In the genomic region with DNA sequence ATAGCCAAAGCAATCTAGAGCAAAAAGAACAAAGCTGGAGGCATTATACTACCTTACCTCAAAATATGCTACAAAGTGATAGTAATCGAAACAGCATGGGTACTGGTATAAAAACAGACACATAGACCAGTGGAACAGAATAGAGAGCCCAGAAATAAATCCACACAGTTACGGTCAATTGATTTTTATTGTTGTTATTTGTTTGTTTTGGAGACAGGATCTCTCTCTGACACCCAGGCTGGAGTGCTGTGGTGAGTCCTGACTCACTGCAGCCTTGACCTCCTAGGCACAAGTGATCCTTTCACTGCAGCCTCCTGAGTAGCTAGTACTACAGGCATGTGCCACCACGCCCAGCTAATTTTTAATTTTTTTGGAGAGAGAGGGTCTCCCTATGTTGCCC, we compare ENCODE assay signal across 28 cellular contexts.
A peak's percentile ranks its signal among the peaks of the same experiment; 100 is the strongest.
DNase-seq lines count a peak whose midpoint lies in the region; ATAC-seq, FAIRE-seq and TF ChIP-seq lines count a peak whose summit lies in the region.
"Had no signal": no experiment of that assay in that cellular context is flagged by ENCODE, and none has a peak within 500 bp of the region (broad histone marks: within the 10 kb centered on the region; RNA-seq: fewer than 3 reads in every experiment).

No MANE protein-coding gene starts in this region.

- no peak overlapping the region for H2AFZ ChIP-seq in mesenchymal stem cell (ENCODE audit: low read depth, low read length)

- H3K27ac ChIP-seq in mesenchymal stem cell (ENCODE audit: low read length, poor library complexity, severe bottlenecking), result no peak overlapping the region
- H3K27ac ChIP-seq in foreskin keratinocyte, result no peak overlapping the region
- H3K27ac ChIP-seq in upper lobe of left lung, result no peak overlapping the region
- H3K27ac ChIP-seq: C4-2B, colonic mucosa, esophagus squamous epithelium, gastrocnemius medialis, lower lobe of right lung, RWPE1, sigmoid colon had no signal

- TF ChIP-seq POLR2A in upper lobe of left lung (IDR thresholded peaks at IDR 0.05), result no peak

- H2BK5ac ChIP-seq in mesenchymal stem cell (ENCODE audit: low read depth, low read length, poor library complexity, severe bottlenecking), result no peak overlapping the region

- H2BK15ac ChIP-seq in mesenchymal stem cell (ENCODE audit: low read depth, poor library complexity, severe bottlenecking), result no peak overlapping the region

- H4K8ac ChIP-seq in mesenchymal stem cell (ENCODE audit: low read length), result no peak overlapping the region

- no peak overlapping the region for H3K4me3 ChIP-seq in MG63
- no peak overlapping the region for H3K4me3 ChIP-seq in mesenchymal stem cell (ENCODE audit: insufficient read depth in 1 of 2, low read depth in 1 of 2, low read length in 2 of 2)
- H3K4me3 ChIP-seq in upper lobe of left lung, result no peak overlapping the region
- H3K4me3 ChIP-seq: colonic mucosa, esophagus squamous epithelium, gastrocnemius medialis, lower lobe of right lung, sigmoid colon, tibial artery had no signal

- H2BK120ac ChIP-seq in mesenchymal stem cell (ENCODE audit: low read depth, low read length), result no peak overlapping the region

- no peak overlapping the region for H3K4ac ChIP-seq in mesenchymal stem cell (ENCODE audit: low read depth in 1 of 2, low read length in 2 of 2)

- H3K4me2 ChIP-seq in mesenchymal stem cell (ENCODE audit: low read length, poor library complexity, severe bottlenecking), result no peak overlapping the region

- H3K9me3 Mint-ChIP-seq in activated naive CD8-positive, alpha-beta T cell treated with anti-CD3 and anti-CD28 coated beads for 36 hours, result no peaks in the 10 kb centered on the region
- H3K9me3 Mint-ChIP-seq: activated CD4-positive, alpha-beta T cell treated with anti-CD3 and anti-CD28 coated beads, Interleukin-2, amount 10 ng/mL, durations not matched to agents 24 days and 14 days; activated T-cell treated with anti-CD3 and anti-CD28 coated beads, Interleukin-2, amount 50 U/mL, for 4 hours; stimulated activated naive CD8-positive, alpha-beta T cell treated with anti-CD3 and anti-CD28 coated beads, Interleukin-15, Interleukin-2, amounts not matched to agents 100 ng/mL and 50 ng/mL, for 24 hours had no signal

- no peak overlapping the region for H3K4me3 Mint-ChIP-seq in activated naive CD8-positive, alpha-beta T cell treated with anti-CD3 and anti-CD28 coated beads for 36 hours
- H3K4me3 Mint-ChIP-seq: activated CD4-positive, alpha-beta T cell treated with anti-CD3 and anti-CD28 coated beads, Interleukin-2, amount 10 ng/mL, durations not matched to agents 24 days and 14 days; activated T-cell treated with anti-CD3 and anti-CD28 coated beads, Interleukin-2, amount 50 U/mL, for 4 hours; stimulated activated naive CD8-positive, alpha-beta T cell treated with anti-CD3 and anti-CD28 coated beads, Interleukin-15, Interleukin-2, amounts not matched to agents 100 ng/mL and 50 ng/mL, for 24 hours had no signal

- 44% methylated on average over 2 of the region's 3 CpGs for WGBS in mesenchymal stem cell
- 92 to 93% methylated on average over 3 of the region's 3 CpGs for WGBS in upper lobe of left lung, 2 donors

- H3K27me3 ChIP-seq in MG63, result no peaks in the 10 kb centered on the region
- H3K27me3 ChIP-seq in mesenchymal stem cell (ENCODE audit: control insufficient read depth in 1 of 2, insufficient read depth in 1 of 2, low read length in 2 of 2), result peaks cover 0 to 11% of the 10 kb centered on the region in 2 experiments
- H3K27me3 ChIP-seq in foreskin keratinocyte, result no peaks in the 10 kb centered on the region
- H3K27me3 ChIP-seq in upper lobe of left lung, result no peaks in the 10 kb centered on the region
- H3K27me3 ChIP-seq: colonic mucosa, esophagus squamous epithelium, gastrocnemius medialis, sigmoid colon, tibial artery had no signal

- no peak overlapping the region for H3K27ac Mint-ChIP-seq in activated naive CD8-positive, alpha-beta T cell treated with anti-CD3 and anti-CD28 coated beads for 36 hours
- H3K27ac Mint-ChIP-seq: activated CD4-positive, alpha-beta T cell treated with anti-CD3 and anti-CD28 coated beads, Interleukin-2, amount 10 ng/mL, durations not matched to agents 24 days and 14 days; stimulated activated naive CD8-positive, alpha-beta T cell treated with anti-CD3 and anti-CD28 coated beads, Interleukin-15, Interleukin-2, amounts not matched to agents 100 ng/mL and 50 ng/mL, for 24 hours had no signal

- peaks cover 17% of the 10 kb centered on the region for H3K79me1 ChIP-seq in mesenchymal stem cell (replicated peaks; ENCODE audit: low read length, poor library complexity, severe bottlenecking)

- no peaks in the 10 kb centered on the region for H3K4me1 Mint-ChIP-seq in activated naive CD8-positive, alpha-beta T cell treated with anti-CD3 and anti-CD28 coated beads for 36 hours
- H3K4me1 Mint-ChIP-seq: activated CD4-positive, alpha-beta T cell treated with anti-CD3 and anti-CD28 coated beads, Interleukin-2, amount 10 ng/mL, durations not matched to agents 24 days and 14 days had no signal

- H3K36me3 ChIP-seq in MG63 (no peaks in the 10 kb centered on the region), mesenchymal stem cell (ENCODE audit: control insufficient read depth in 1 of 2, insufficient read depth in 2 of 2, low read depth in 1 of 2, low read length in 2 of 2) (peaks cover 0 to 12% of the 10 kb centered on the region in 2 experiments), upper lobe of left lung (no peaks in the 10 kb centered on the region)
- H3K36me3 ChIP-seq: colonic mucosa, esophagus squamous epithelium, gastrocnemius medialis, lower lobe of right lung, sigmoid colon, tibial artery had no signal

- TF ChIP-seq EP300 in upper lobe of left lung (IDR thresholded peaks at IDR 0.05), result no peak

- FAIRE-seq in RCC 7860 (lab: Jason Lieb, UNC), result no peak
- FAIRE-seq: bronchial epithelial cell, GM18507, H54, kidney had no signal

- H3K9ac ChIP-seq in mesenchymal stem cell (ENCODE audit: low read length), result peak overlapping the region; percentile 13

- no peak for TF ChIP-seq CTCF in foreskin keratinocyte (conservative IDR thresholded peaks at IDR 0.05)
- no peak for TF ChIP-seq CTCF in upper lobe of left lung (IDR thresholded peaks at IDR 0.05)

- H3K9me3 ChIP-seq in MG63, result no peaks in the 10 kb centered on the region; the same call in 1 of the 2 replicates
- H3K9me3 ChIP-seq in mesenchymal stem cell (ENCODE audit: control insufficient read depth, low read length), result no peaks in the 10 kb centered on the region
- H3K9me3 ChIP-seq in upper lobe of left lung, result no peaks in the 10 kb centered on the region
- H3K9me3 ChIP-seq: colonic mucosa, esophagus squamous epithelium, gastrocnemius medialis, lower lobe of right lung, sigmoid colon, tibial artery had no signal

- H3K14ac ChIP-seq in mesenchymal stem cell (ENCODE audit: low read length in 2 of 2), result no peak overlapping the region

- DNase-seq in DMS53 treated with DMSO at 0.1 percent for 48 hours (lab: John Stamatoyannopoulos, UW; ENCODE audit: unreplicated experiment) (peak; percentile 62), MG63 (peak; percentile 75), RCC 7860 (ENCODE audit: low spot score) (peak; percentile 29), mesenchymal stem cell (peak; percentile 50), NCI-H1092 treated with DMSO at 0.1 percent for 48 hours (lab: John Stamatoyannopoulos, UW) (no peak), foreskin keratinocyte (no peak), upper lobe of left lung (no peak)
- DNase-seq in activated naive CD8-positive, alpha-beta T cell treated with anti-CD3 and anti-CD28 coated beads for 36 hours, result no peak
- DNase-seq: activated CD4-positive, alpha-beta T cell treated with anti-CD3 and anti-CD28 coated beads, Interleukin-2, amount 10 ng/mL, durations not matched to agents 24 days and 14 days; activated naive CD4-positive, alpha-beta T cell; activated T-cell treated with anti-CD3 and anti-CD28 coated beads, Interleukin-2, amount 50 U/mL, for 4 hours; amniotic stem cell; colonic mucosa; esophagus squamous epithelium; gastrocnemius medialis; kidney; lower lobe of right lung; NCI-H2107; posterior cingulate gyrus; sigmoid colon; tibial artery had no signal

- no peak overlapping the region for H3K23ac ChIP-seq in mesenchymal stem cell (ENCODE audit: low read length in 2 of 2)

- H2AK5ac ChIP-seq in mesenchymal stem cell (ENCODE audit: low read length, severe bottlenecking), result no peak overlapping the region

- H3K4me1 ChIP-seq in mesenchymal stem cell (ENCODE audit: control insufficient read depth, insufficient read depth, low read depth, low read length) (peaks cover 5% of the 10 kb centered on the region), foreskin keratinocyte (peaks cover 6% of the 10 kb centered on the region), upper lobe of left lung (peaks cover 0 to 4% (median 0%) of the 10 kb centered on the region in 4 donors)
- H3K4me1 ChIP-seq: esophagus squamous epithelium, lower lobe of right lung had no signal

- H3K27me3 Mint-ChIP-seq in activated naive CD8-positive, alpha-beta T cell treated with anti-CD3 and anti-CD28 coated beads for 36 hours, result peaks cover 20% of the 10 kb centered on the region

- no peaks in the 10 kb centered on the region for H3K36me3 Mint-ChIP-seq in activated naive CD8-positive, alpha-beta T cell treated with anti-CD3 and anti-CD28 coated beads for 36 hours

- H4K91ac ChIP-seq in mesenchymal stem cell (ENCODE audit: low read length), result no peak overlapping the region

- ATAC-seq in foreskin keratinocyte, result no peak
- no peak for ATAC-seq in upper lobe of left lung (ENCODE audit: low FRiP score in 2 of 2)
- ATAC-seq: activated T-cell treated with anti-CD3 and anti-CD28 coated beads, Interleukin-2, amount 50 U/mL, for 4 hours; gastrocnemius medialis; lower lobe of right lung; SK-N-SH treated with all-trans-retinoic acid at 6 μM for 48 hours had no signal

- H2BK12ac ChIP-seq in mesenchymal stem cell (ENCODE audit: low read length in 2 of 2), result no peak overlapping the region

- no peak overlapping the region for H3K18ac ChIP-seq in mesenchymal stem cell (ENCODE audit: low read depth in 1 of 2, low read length in 2 of 2)

Comparison
In these comparisons a context has a peak if more than half of its experiments do, and no peak if none do; other contexts are left out.
1. DNase-seq: peak in DMS53 treated with DMSO at 0.1 percent for 48 hours (single experiment), MG63 (single experiment), RCC 7860 (single experiment) and mesenchymal stem cell (single experiment); none in NCI-H1092 treated with DMSO at 0.1 percent for 48 hours (single experiment), activated naive CD8-positive, alpha-beta T cell treated with anti-CD3 and anti-CD28 coated beads for 36 hours (single experiment), foreskin keratinocyte (0 of 2) and upper lobe of left lung (0 of 2).